2 cellular contexts compared by ENCODE assay signal in genomic region chr19:46591254-46591653, GRCh38.
A peak's percentile ranks its signal among the peaks of the same experiment; 100 is the strongest.
TF ChIP-seq lines count a peak whose summit lies in the region.

No MANE protein-coding gene starts in this region.

TF ChIP-seq in HEK293, 187 proteins besides CTCF, POLR2A, EP300 and RAD21 (continued from another document):
- TF ChIP-seq ZNF549 (tag by site-specific recombination; IDR thresholded peaks at IDR 0.05) (no peak), ZNF302 (tag by site-specific recombination; IDR thresholded peaks at IDR 0.05; ENCODE audit: low read depth) (no peak), ZNF501 (tag by site-specific recombination; IDR thresholded peaks at IDR 0.05) (no peak), ZNF580 (tag by site-specific recombination; IDR thresholded peaks at IDR 0.05) (peak; percentile 62; the same call in 1 of the 2 replicates), ZNF148 (tag by site-specific recombination; IDR thresholded peaks at IDR 0.05; ENCODE audit: borderline replicate concordance) (no peak), ZNF214 (tag by site-specific recombination; IDR thresholded peaks at IDR 0.05; ENCODE audit: borderline replicate concordance) (no peak), ZNF791 (tag by site-specific recombination; IDR thresholded peaks at IDR 0.05) (no peak), ZNF146 (tag by site-specific recombination; IDR thresholded peaks at IDR 0.05) (peak; percentile 85), ZBTB20 (tag by site-specific recombination; IDR thresholded peaks at IDR 0.05) (no peak)
- TF ChIP-seq, protein P1, sequence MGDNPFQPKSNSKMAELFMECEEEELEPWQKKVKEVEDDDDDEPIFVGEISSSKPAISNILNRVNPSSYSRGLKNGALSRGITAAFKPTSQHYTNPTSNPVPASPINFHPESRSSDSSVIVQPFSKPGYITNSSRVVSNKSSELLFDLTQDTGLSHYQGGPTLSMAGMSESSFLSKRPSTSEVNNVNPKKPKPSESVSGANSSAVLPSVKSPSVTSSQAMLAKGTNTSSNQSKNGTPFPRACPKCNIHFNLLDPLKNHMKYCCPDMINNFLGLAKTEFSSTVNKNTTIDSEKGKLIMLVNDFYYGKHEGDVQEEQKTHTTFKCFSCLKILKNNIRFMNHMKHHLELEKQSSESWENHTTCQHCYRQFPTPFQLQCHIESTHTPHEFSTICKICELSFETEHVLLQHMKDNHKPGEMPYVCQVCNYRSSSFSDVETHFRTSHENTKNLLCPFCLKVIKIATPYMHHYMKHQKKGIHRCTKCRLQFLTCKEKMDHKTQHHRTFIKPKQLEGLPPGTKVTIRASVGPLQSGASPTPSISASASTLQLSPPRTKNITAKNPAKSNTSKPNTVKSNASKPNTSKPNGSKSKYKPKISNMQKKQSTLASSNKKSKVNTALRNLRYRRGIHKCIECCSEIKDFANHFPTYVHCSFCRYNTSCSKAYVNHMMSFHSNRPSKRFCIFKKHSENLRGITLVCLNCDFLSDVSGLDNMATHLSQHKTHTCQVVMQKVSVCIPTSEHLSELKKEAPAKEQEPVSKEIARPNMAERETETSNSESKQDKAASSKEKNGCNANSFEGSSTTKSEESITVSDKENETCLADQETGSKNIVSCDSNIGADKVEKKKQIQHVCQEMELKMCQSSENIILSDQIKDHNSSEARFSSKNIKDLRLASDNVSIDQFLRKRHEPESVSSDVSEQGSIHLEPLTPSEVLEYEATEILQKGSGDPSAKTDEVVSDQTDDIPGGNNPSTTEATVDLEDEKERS (tag by site-specific recombination; IDR thresholded peaks at IDR 0.05): 0 out of 2 replicates have a peak, but pooled peaks have one; percentile 57
- TF ChIP-seq, protein P2, sequence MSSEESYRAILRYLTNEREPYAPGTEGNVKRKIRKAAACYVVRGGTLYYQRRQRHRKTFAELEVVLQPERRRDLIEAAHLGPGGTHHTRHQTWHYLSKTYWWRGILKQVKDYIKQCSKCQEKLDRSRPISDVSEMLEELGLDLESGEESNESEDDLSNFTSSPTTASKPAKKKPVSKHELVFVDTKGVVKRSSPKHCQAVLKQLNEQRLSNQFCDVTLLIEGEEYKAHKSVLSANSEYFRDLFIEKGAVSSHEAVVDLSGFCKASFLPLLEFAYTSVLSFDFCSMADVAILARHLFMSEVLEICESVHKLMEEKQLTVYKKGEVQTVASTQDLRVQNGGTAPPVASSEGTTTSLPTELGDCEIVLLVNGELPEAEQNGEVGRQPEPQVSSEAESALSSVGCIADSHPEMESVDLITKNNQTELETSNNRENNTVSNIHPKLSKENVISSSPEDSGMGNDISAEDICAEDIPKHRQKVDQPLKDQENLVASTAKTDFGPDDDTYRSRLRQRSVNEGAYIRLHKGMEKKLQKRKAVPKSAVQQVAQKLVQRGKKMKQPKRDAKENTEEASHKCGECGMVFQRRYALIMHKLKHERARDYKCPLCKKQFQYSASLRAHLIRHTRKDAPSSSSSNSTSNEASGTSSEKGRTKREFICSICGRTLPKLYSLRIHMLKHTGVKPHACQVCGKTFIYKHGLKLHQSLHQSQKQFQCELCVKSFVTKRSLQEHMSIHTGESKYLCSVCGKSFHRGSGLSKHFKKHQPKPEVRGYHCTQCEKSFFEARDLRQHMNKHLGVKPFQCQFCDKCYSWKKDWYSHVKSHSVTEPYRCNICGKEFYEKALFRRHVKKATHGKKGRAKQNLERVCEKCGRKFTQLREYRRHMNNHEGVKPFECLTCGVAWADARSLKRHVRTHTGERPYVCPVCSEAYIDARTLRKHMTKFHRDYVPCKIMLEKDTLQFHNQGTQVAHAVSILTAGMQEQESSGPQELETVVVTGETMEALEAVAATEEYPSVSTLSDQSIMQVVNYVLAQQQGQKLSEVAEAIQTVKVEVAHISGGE (tag by site-specific recombination; conservative IDR thresholded peaks at IDR 0.05; ENCODE audit: low read depth): no peak

TF ChIP-seq in K562, 482 proteins besides CTCF, POLR2A, EP300 and RAD21:
- TF ChIP-seq ZNF146 (CRISPR knock-in tag; IDR thresholded peaks at IDR 0.05; ENCODE audit: unreplicated experiment): peak; percentile 52
- no peak for TF ChIP-seq ASH1L (IDR thresholded peaks at IDR 0.05; ENCODE audit: borderline replicate concordance, low read depth, partially characterized antibody)
- no peak for TF ChIP-seq CHCHD3 (CRISPR knock-in tag; IDR thresholded peaks at IDR 0.05)
- TF ChIP-seq E4F1 (CRISPR knock-in tag; IDR thresholded peaks at IDR 0.05; ENCODE audit: borderline replicate concordance): no peak
- peak; percentile 19 for TF ChIP-seq RBM25 (IDR thresholded peaks at IDR 0.05; ENCODE audit: low read depth, low read length, severe bottlenecking)
TF ChIP-seq in K562: peak in this region for 2.
